Comparison of ENCODE assay signal across 28 cellular contexts in genomic region chr1:70025052-70025451, GRCh38.
"Had no signal": no experiment of that assay in that cellular context is flagged by ENCODE, and none has a peak within 500 bp of the region (broad histone marks: within the 10 kb centered on the region; RNA-seq: fewer than 3 reads in every experiment).

No MANE protein-coding gene starts in this region.

- H3K36me3 Mint-ChIP-seq: activated naive CD4-positive, alpha-beta T cell treated with anti-CD3 and anti-CD28 coated beads, Interleukin-2, amount 50 U/mL, for 24 hours; activated naive CD8-positive, alpha-beta T cell treated with anti-CD3 and anti-CD28 coated beads for 36 hours had no signal

- DNase-seq: activated B cell treated with CpG ODN at 0.5 μM for 24 hours; activated CD4-positive, alpha-beta T cell treated with anti-CD3 and anti-CD28 coated beads for 48 hours; activated CD4-positive, alpha-beta T cell treated with anti-CD3 and anti-CD28 coated beads, Interleukin-2, amount 50 U/mL, for 1 hour; activated CD4-positive, alpha-beta T cell treated with anti-CD3 and anti-CD28 coated beads, Interleukin-2, amount 50 U/mL, for 48 hours; activated CD8-positive, alpha-beta memory T cell treated with anti-CD3 and anti-CD28 coated beads for 24 hours; activated CD8-positive, alpha-beta T cell treated with anti-CD3 and anti-CD28 coated beads for 36 hours; activated effector memory CD4-positive, alpha-beta T cell treated with anti-CD3 and anti-CD28 coated beads, Interleukin-2, amount 50 U/mL, for 16 hours; activated naive CD4-positive, alpha-beta T cell treated with anti-CD3 and anti-CD28 coated beads for 36 hours; activated naive CD8-positive, alpha-beta T cell treated with anti-CD3 and anti-CD28 coated beads for 36 hours; activated naive CD8-positive, alpha-beta T cell treated with anti-CD3 and anti-CD28 coated beads, Interleukin-2, amount 50 U/mL, for 24 hours; activated T-cell treated with anti-CD3 and anti-CD28 coated beads, Interleukin-2, amount 50 U/mL, for 4 hours; adrenal gland; amygdala; aorta; body of pancreas; caudate nucleus; cortex of kidney; dermis blood vessel endothelial cell; effector CD4-positive, alpha-beta T cell; esophagus squamous epithelium; foreskin melanocyte; head of caudate nucleus; T-helper 2 cell had no signal

- H3K4me1 Mint-ChIP-seq: activated naive CD4-positive, alpha-beta T cell treated with anti-CD3 and anti-CD28 coated beads, Interleukin-2, amount 50 U/mL, for 24 hours; activated naive CD8-positive, alpha-beta T cell treated with anti-CD3 and anti-CD28 coated beads for 36 hours; activated naive CD8-positive, alpha-beta T cell treated with anti-CD3 and anti-CD28 coated beads, Interleukin-2, amount 50 U/mL, for 24 hours; activated T-helper 17 cell treated with anti-CD3 and anti-CD28 coated beads, Interleukin-2, amount 50 U/mL, for 72 hours had no signal

- H3K9me3 Mint-ChIP-seq: activated B cell treated with CpG ODN at 0.5 μM for 24 hours; activated CD8-positive, alpha-beta T cell treated with anti-CD3 and anti-CD28 coated beads for 36 hours; activated naive CD4-positive, alpha-beta T cell treated with anti-CD3 and anti-CD28 coated beads for 36 hours; activated naive CD4-positive, alpha-beta T cell treated with anti-CD3 and anti-CD28 coated beads, Interleukin-2, amount 50 U/mL, for 24 hours; activated naive CD8-positive, alpha-beta T cell treated with anti-CD3 and anti-CD28 coated beads for 36 hours; activated naive CD8-positive, alpha-beta T cell treated with anti-CD3 and anti-CD28 coated beads, Interleukin-2, amount 50 U/mL, for 24 hours; activated T-cell treated with anti-CD3 and anti-CD28 coated beads, Interleukin-2, amount 50 U/mL, for 4 hours; activated T-helper 17 cell treated with anti-CD3 and anti-CD28 coated beads, Interleukin-2, amount 50 U/mL, for 72 hours had no signal

- FAIRE-seq: colon, endometrium, endothelial cell of umbilical vein had no signal

- H3K27me3 Mint-ChIP-seq: activated B cell treated with CpG ODN at 0.5 μM for 24 hours; activated CD8-positive, alpha-beta T cell treated with anti-CD3 and anti-CD28 coated beads for 36 hours; activated naive CD4-positive, alpha-beta T cell treated with anti-CD3 and anti-CD28 coated beads, Interleukin-2, amount 50 U/mL, for 24 hours; activated naive CD8-positive, alpha-beta T cell treated with anti-CD3 and anti-CD28 coated beads for 36 hours; activated naive CD8-positive, alpha-beta T cell treated with anti-CD3 and anti-CD28 coated beads, Interleukin-2, amount 50 U/mL, for 24 hours; activated T-helper 17 cell treated with anti-CD3 and anti-CD28 coated beads, Interleukin-2, amount 50 U/mL, for 72 hours had no signal

- H3K4me3 Mint-ChIP-seq: activated B cell treated with CpG ODN at 0.5 μM for 24 hours; activated CD8-positive, alpha-beta T cell treated with anti-CD3 and anti-CD28 coated beads for 36 hours; activated naive CD4-positive, alpha-beta T cell treated with anti-CD3 and anti-CD28 coated beads for 36 hours; activated naive CD4-positive, alpha-beta T cell treated with anti-CD3 and anti-CD28 coated beads, Interleukin-2, amount 50 U/mL, for 24 hours; activated naive CD8-positive, alpha-beta T cell treated with anti-CD3 and anti-CD28 coated beads for 36 hours; activated naive CD8-positive, alpha-beta T cell treated with anti-CD3 and anti-CD28 coated beads, Interleukin-2, amount 50 U/mL, for 24 hours; activated T-cell treated with anti-CD3 and anti-CD28 coated beads, Interleukin-2, amount 50 U/mL, for 4 hours; activated T-helper 17 cell treated with anti-CD3 and anti-CD28 coated beads, Interleukin-2, amount 50 U/mL, for 72 hours had no signal

- H3K27ac Mint-ChIP-seq: activated B cell treated with CpG ODN at 0.5 μM for 24 hours; activated CD8-positive, alpha-beta T cell treated with anti-CD3 and anti-CD28 coated beads for 36 hours; activated naive CD4-positive, alpha-beta T cell treated with anti-CD3 and anti-CD28 coated beads for 36 hours; activated naive CD4-positive, alpha-beta T cell treated with anti-CD3 and anti-CD28 coated beads, Interleukin-2, amount 50 U/mL, for 24 hours; activated naive CD8-positive, alpha-beta T cell treated with anti-CD3 and anti-CD28 coated beads for 36 hours; activated naive CD8-positive, alpha-beta T cell treated with anti-CD3 and anti-CD28 coated beads, Interleukin-2, amount 50 U/mL, for 24 hours; activated T-helper 17 cell treated with anti-CD3 and anti-CD28 coated beads, Interleukin-2, amount 50 U/mL, for 72 hours had no signal
